Comparison of ENCODE assay signal across 2 cellular contexts in the genomic region with DNA sequence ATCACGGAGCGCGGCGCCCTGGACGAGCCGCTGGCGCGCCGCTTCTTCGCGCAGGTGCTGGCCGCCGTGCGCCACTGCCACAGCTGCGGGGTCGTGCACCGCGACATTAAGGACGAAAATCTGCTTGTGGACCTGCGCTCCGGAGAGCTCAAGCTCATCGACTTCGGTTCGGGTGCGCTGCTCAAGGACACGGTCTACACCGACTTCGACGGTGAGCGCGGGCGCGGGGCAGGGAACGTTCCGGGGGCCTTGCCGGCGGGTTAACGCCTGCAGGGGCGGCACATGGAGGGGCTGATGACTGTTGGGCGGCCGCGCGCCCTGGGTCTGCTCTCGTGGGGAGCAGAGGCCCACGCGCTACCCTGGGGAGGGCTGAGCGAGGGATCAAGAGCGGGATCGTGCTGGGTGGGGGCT.
TF ChIP-seq lines count a peak whose summit lies in the region.

No MANE protein-coding gene starts in this region.

TF ChIP-seq in SK-N-SH, 30 proteins besides CTCF, POLR2A, EP300 and RAD21 (continued from another document):
- TF ChIP-seq, protein P1, sequence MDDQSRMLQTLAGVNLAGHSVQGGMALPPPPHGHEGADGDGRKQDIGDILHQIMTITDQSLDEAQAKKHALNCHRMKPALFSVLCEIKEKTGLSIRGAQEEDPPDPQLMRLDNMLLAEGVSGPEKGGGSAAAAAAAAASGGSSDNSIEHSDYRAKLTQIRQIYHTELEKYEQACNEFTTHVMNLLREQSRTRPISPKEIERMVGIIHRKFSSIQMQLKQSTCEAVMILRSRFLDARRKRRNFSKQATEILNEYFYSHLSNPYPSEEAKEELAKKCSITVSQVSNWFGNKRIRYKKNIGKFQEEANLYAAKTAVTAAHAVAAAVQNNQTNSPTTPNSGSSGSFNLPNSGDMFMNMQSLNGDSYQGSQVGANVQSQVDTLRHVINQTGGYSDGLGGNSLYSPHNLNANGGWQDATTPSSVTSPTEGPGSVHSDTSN (IDR thresholded peaks at IDR 0.05): no peak
- TF ChIP-seq NRF1 (IDR thresholded peaks at IDR 0.05; ENCODE audit: low read depth, low read length) (no peak), SMC3 (IDR thresholded peaks at IDR 0.05; ENCODE audit: low read depth, low read length) (no peak), GABPA (IDR thresholded peaks at IDR 0.05; ENCODE audit: low read depth) (no peak), ELF1 (IDR thresholded peaks at IDR 0.05) (no peak), TCF12 (IDR thresholded peaks at IDR 0.05) (no peak), JUND (IDR thresholded peaks at IDR 0.05) (no peak), POLR2AphosphoS5 (IDR thresholded peaks at IDR 0.05; ENCODE audit: low read depth, low read length) (no peak), EZH2phosphoT487 (IDR thresholded peaks at IDR 0.05; ENCODE audit: borderline replicate concordance, low read depth) (no peak), MEF2A (IDR thresholded peaks at IDR 0.05; ENCODE audit: borderline replicate concordance, low read depth) (no peak), TAF1 (IDR thresholded peaks at IDR 0.05; ENCODE audit: borderline replicate concordance, low read depth, low read length) (no peak)
- TF ChIP-seq, protein P2, sequence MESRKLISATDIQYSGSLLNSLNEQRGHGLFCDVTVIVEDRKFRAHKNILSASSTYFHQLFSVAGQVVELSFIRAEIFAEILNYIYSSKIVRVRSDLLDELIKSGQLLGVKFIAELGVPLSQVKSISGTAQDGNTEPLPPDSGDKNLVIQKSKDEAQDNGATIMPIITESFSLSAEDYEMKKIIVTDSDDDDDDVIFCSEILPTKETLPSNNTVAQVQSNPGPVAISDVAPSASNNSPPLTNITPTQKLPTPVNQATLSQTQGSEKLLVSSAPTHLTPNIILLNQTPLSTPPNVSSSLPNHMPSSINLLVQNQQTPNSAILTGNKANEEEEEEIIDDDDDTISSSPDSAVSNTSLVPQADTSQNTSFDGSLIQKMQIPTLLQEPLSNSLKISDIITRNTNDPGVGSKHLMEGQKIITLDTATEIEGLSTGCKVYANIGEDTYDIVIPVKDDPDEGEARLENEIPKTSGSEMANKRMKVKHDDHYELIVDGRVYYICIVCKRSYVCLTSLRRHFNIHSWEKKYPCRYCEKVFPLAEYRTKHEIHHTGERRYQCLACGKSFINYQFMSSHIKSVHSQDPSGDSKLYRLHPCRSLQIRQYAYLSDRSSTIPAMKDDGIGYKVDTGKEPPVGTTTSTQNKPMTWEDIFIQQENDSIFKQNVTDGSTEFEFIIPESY (IDR thresholded peaks at IDR 0.05; ENCODE audit: borderline replicate concordance, low read depth): no peak
- TF ChIP-seq, protein P3, sequence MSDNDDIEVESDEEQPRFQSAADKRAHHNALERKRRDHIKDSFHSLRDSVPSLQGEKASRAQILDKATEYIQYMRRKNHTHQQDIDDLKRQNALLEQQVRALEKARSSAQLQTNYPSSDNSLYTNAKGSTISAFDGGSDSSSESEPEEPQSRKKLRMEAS (IDR thresholded peaks at IDR 0.05; ENCODE audit: low read depth): no peak

TF ChIP-seq in SK-N-SH treated with all-trans-retinoic acid at 6 μM for 48 hours, 23 proteins besides CTCF, POLR2A, EP300 and RAD21 (continued from another document):
- TF ChIP-seq PPARA (CRISPR knock-in tag; IDR thresholded peaks at IDR 0.05; ENCODE audit: borderline replicate concordance) (no peak), BACH2 (CRISPR knock-in tag; IDR thresholded peaks at IDR 0.05; ENCODE audit: borderline replicate concordance) (no peak)
- TF ChIP-seq, protein P4, sequence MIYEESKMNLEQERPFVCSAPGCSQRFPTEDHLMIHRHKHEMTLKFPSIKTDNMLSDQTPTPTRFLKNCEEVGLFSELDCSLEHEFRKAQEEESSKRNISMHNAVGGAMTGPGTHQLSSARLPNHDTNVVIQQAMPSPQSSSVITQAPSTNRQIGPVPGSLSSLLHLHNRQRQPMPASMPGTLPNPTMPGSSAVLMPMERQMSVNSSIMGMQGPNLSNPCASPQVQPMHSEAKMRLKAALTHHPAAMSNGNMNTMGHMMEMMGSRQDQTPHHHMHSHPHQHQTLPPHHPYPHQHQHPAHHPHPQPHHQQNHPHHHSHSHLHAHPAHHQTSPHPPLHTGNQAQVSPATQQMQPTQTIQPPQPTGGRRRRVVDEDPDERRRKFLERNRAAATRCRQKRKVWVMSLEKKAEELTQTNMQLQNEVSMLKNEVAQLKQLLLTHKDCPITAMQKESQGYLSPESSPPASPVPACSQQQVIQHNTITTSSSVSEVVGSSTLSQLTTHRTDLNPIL (CRISPR knock-in tag; IDR thresholded peaks at IDR 0.05; ENCODE audit: low read depth): no peak
TF ChIP-seq in SK-N-SH treated with all-trans-retinoic acid at 6 μM for 48 hours: peak in this region for 0.
